Comparison of ENCODE assay signal across 1 cellular context in genomic region chr9:110214090-110214489, GRCh38.
A peak's percentile ranks its signal among the peaks of the same experiment; 100 is the strongest.
TF ChIP-seq lines count a peak whose summit lies in the region.

No MANE protein-coding gene starts in this region.

TF ChIP-seq in HepG2, 621 proteins besides CTCF, POLR2A, EP300 and RAD21 (continued from another document and continues in another):
- TF ChIP-seq PLSCR1 (CRISPR knock-in tag; IDR thresholded peaks at IDR 0.05; ENCODE audit: borderline replicate concordance) (no peak), DRAP1 (CRISPR knock-in tag; IDR thresholded peaks at IDR 0.05) (no peak), ZZZ3 (CRISPR knock-in tag; IDR thresholded peaks at IDR 0.05; ENCODE audit: borderline replicate concordance) (no peak), NFKB2 (CRISPR knock-in tag; IDR thresholded peaks at IDR 0.05; ENCODE audit: borderline replicate concordance) (0 out of 2 replicates have a peak, but pooled peaks have one; percentile 42), ZNF362 (CRISPR knock-in tag; IDR thresholded peaks at IDR 0.05; ENCODE audit: borderline replicate concordance) (no peak), MATR3 (CRISPR knock-in tag; IDR thresholded peaks at IDR 0.05) (no peak), PAF1 (CRISPR knock-in tag; IDR thresholded peaks at IDR 0.05) (no peak), ZBTB25 (CRISPR knock-in tag; IDR thresholded peaks at IDR 0.05) (no peak), ZNF318 (CRISPR knock-in tag; IDR thresholded peaks at IDR 0.05) (no peak), ZNF75D (CRISPR knock-in tag; IDR thresholded peaks at IDR 0.05; ENCODE audit: borderline replicate concordance) (no peak), ZNF142 (CRISPR knock-in tag; IDR thresholded peaks at IDR 0.05) (0 out of 2 replicates have a peak, but pooled peaks have one; percentile 1), MXD4 (CRISPR knock-in tag; IDR thresholded peaks at IDR 0.05) (no peak), EEA1 (CRISPR knock-in tag; IDR thresholded peaks at IDR 0.05; ENCODE audit: borderline replicate concordance) (no peak), ZNF510 (CRISPR knock-in tag; IDR thresholded peaks at IDR 0.05; ENCODE audit: low read depth) (0 out of 2 replicates have a peak, but pooled peaks have one; percentile 12), THAP7 (CRISPR knock-in tag; IDR thresholded peaks at IDR 0.05) (no peak), KMT2A (CRISPR knock-in tag; IDR thresholded peaks at IDR 0.05) (0 out of 2 replicates have a peak, but pooled peaks have one; percentile 8), SNAPC5 (CRISPR knock-in tag; IDR thresholded peaks at IDR 0.05; ENCODE audit: borderline replicate concordance) (no peak), THYN1 (CRISPR knock-in tag; IDR thresholded peaks at IDR 0.05; ENCODE audit: borderline replicate concordance, low read depth) (no peak), MEIS1 (CRISPR knock-in tag; IDR thresholded peaks at IDR 0.05; ENCODE audit: borderline replicate concordance) (0 out of 2 replicates have a peak, but pooled peaks have one; percentile 4), ZNF670 (CRISPR knock-in tag; IDR thresholded peaks at IDR 0.05; ENCODE audit: borderline replicate concordance) (no peak), MYC (CRISPR knock-in tag; IDR thresholded peaks at IDR 0.05; ENCODE audit: borderline replicate concordance) (no peak), ZKSCAN1 (IDR thresholded peaks at IDR 0.05; ENCODE audit: low read length) (no peak), ZNF296 (CRISPR knock-in tag; conservative IDR thresholded peaks at IDR 0.05) (no peak), ZNF788 (CRISPR knock-in tag; IDR thresholded peaks at IDR 0.05; ENCODE audit: borderline replicate concordance) (no peak), TBP (CRISPR knock-in tag; IDR thresholded peaks at IDR 0.05) (no peak)
- TF ChIP-seq, protein P1, sequence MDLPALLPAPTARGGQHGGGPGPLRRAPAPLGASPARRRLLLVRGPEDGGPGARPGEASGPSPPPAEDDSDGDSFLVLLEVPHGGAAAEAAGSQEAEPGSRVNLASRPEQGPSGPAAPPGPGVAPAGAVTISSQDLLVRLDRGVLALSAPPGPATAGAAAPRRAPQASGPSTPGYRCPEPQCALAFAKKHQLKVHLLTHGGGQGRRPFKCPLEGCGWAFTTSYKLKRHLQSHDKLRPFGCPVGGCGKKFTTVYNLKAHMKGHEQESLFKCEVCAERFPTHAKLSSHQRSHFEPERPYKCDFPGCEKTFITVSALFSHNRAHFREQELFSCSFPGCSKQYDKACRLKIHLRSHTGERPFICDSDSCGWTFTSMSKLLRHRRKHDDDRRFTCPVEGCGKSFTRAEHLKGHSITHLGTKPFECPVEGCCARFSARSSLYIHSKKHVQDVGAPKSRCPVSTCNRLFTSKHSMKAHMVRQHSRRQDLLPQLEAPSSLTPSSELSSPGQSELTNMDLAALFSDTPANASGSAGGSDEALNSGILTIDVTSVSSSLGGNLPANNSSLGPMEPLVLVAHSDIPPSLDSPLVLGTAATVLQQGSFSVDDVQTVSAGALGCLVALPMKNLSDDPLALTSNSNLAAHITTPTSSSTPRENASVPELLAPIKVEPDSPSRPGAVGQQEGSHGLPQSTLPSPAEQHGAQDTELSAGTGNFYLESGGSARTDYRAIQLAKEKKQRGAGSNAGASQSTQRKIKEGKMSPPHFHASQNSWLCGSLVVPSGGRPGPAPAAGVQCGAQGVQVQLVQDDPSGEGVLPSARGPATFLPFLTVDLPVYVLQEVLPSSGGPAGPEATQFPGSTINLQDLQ (CRISPR knock-in tag; IDR thresholded peaks at IDR 0.05), result no peak
- TF ChIP-seq, protein P2, sequence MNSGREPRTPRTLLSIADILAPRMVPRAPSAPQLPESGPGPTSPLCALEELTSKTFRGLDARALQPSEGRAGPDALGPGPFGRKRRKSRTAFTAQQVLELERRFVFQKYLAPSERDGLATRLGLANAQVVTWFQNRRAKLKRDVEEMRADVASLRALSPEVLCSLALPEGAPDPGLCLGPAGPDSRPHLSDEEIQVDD (CRISPR knock-in tag; IDR thresholded peaks at IDR 0.05; ENCODE audit: borderline replicate concordance), result 0 out of 2 replicates have a peak, but pooled peaks have one; percentile 26
